Comparison of ENCODE assay signal across 8 cellular contexts in the genomic region with DNA sequence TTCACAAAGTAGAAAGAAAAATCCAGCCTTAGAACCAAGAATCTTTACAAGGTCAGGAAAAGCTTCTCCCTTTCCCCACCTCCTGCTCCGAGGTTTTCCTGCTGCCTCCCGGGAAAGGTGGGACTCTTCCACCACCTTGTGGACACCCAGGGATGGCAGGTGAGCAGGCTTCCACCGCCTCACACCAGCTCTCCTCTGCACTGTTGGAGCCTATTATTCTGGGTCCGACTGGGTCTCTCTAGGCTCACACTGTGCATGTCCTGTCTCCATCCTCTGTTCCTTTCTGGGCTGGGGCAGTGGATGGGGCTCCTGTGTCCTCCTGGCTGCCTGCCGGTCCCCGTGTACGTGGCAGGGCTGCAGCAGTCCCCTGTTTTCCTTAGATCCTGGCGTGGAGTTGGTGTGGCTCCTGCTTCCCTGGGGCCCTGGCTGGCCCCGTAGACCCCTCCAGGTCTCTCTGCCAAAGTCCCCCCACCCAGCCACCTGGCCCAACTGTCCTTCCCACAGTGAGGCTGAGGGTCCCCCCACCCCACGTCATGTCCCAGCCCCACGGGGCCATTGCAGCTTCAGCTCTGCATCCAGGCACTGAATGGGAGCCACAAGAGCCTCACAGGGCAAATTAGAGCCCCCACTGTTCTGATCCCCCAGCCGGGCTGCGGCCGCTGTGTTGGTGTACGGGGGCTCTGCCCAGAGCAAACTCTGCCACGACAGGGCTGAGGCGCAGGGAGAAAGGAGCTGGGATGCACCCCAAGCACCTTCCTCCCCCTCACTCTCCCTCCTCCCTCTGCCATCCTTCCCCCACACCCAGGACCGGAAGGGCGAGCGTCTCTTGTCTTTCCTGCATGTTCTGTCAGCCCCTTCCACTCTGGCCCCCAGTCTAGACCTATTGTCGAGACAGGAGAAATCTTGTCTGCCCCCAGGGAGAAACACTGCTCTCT. TPM values are rescaled to one million over a fixed set of nuclear protein-coding genes. Genes with fewer than 3 reads are reported as not detected.
DNase-seq lines count a peak whose midpoint lies in the region; ATAC-seq and TF ChIP-seq lines count a peak whose summit lies in the region.

No MANE protein-coding gene starts in this region.

- no peaks in the 10 kb centered on the region for H3K9me3 Mint-ChIP-seq in activated T-helper 1 cell treated with anti-CD3 and anti-CD28 coated beads, Interleukin-12 subunit alpha, Interleukin-12 subunit beta, Interleukin-2, Interleukin-4 antibody, amounts not matched to agents 30 ng/mL and 10 ng/mL and 1 ng/mL, durations not matched to agents 14 hours and 24 hours and 36 hours

- H3K27ac ChIP-seq in WERI-Rb-1 = no peak overlapping the region
- H3K27ac ChIP-seq in colonic mucosa = no peak overlapping the region

- no peak overlapping the region for H3K9ac ChIP-seq in colonic mucosa (ENCODE audit: low read depth in 2 of 2, low read length in 2 of 2)

- peaks cover 44% of the 10 kb centered on the region for H3K27me3 Mint-ChIP-seq in activated T-helper 1 cell treated with anti-CD3 and anti-CD28 coated beads, Interleukin-12 subunit alpha, Interleukin-12 subunit beta, Interleukin-2, Interleukin-4 antibody, amounts not matched to agents 30 ng/mL and 10 ng/mL and 1 ng/mL, durations not matched to agents 14 hours and 24 hours and 36 hours (ENCODE audit: insufficient read depth)

- DNase-seq in activated T-helper 1 cell treated with Interleukin-2 at 50 U/mL for 16 hours (ENCODE audit: low read depth) (peak; percentile 28), NCI-H2029 (lab: John Stamatoyannopoulos, UW) (peak; percentile 54), WERI-Rb-1 (peak; percentile 80), colonic mucosa (peak; percentile 85), left kidney (ENCODE audit: low read depth, low spot score) (peak; percentile 93)
- DNase-seq in activated T-helper 1 cell treated with anti-CD3 and anti-CD28 coated beads, Interleukin-12 subunit alpha, Interleukin-12 subunit beta, Interleukin-2, Interleukin-4 antibody, amounts not matched to agents 30 ng/mL and 10 ng/mL and 1 ng/mL, durations not matched to agents 14 hours and 24 hours and 36 hours (ENCODE audit: low spot score) = no peak
- DNase-seq in stimulated activated CD4-positive, alpha-beta T cell treated with anti-CD3 and anti-CD28 coated beads, TNF-alpha, amount 100 ng/mL, for 1 hour (ENCODE audit: low read depth in 3 of 3, low spot score in 1 of 3) = peak in 2 of 3 donors; percentile 14 to 19

- H3K36me3 ChIP-seq in WERI-Rb-1 (no peaks in the 10 kb centered on the region), colonic mucosa (no peaks in the 10 kb centered on the region)

- H3K4me1 Mint-ChIP-seq in activated T-helper 1 cell treated with anti-CD3 and anti-CD28 coated beads, Interleukin-12 subunit alpha, Interleukin-12 subunit beta, Interleukin-2, Interleukin-4 antibody, amounts not matched to agents 30 ng/mL and 10 ng/mL and 1 ng/mL, durations not matched to agents 14 hours and 24 hours and 36 hours (ENCODE audit: low read depth) = peaks cover 18% of the 10 kb centered on the region

- peaks cover 5% of the 10 kb centered on the region for H3K4me1 ChIP-seq in colonic mucosa

- intact Hi-C loops in activated T-helper 1 cell treated with anti-CD3 and anti-CD28 coated beads, Interleukin-12 subunit alpha, Interleukin-12 subunit beta, Interleukin-2, Interleukin-4 antibody, amounts not matched to agents 30 ng/mL and 10 ng/mL and 1 ng/mL, durations not matched to agents 14 hours and 24 hours and 36 hours (cut with micrococcal nuclease) = loop anchor here (1.0 kb wide), 2 partner anchors 283 to 299 kb away; no protein-coding TSS in a partner anchor
- intact Hi-C loops in colonic mucosa (cut with DNase I) = loop anchor here (2.0 to 5.0 kb wide), 3 partner anchors 284 to 334 kb away; no protein-coding TSS in a partner anchor

- H3K4me3 Mint-ChIP-seq in activated T-helper 1 cell treated with anti-CD3 and anti-CD28 coated beads, Interleukin-12 subunit alpha, Interleukin-12 subunit beta, Interleukin-2, Interleukin-4 antibody, amounts not matched to agents 30 ng/mL and 10 ng/mL and 1 ng/mL, durations not matched to agents 14 hours and 24 hours and 36 hours = no peak overlapping the region

- no peaks in the 10 kb centered on the region for H3K36me3 Mint-ChIP-seq in activated T-helper 1 cell treated with anti-CD3 and anti-CD28 coated beads, Interleukin-12 subunit alpha, Interleukin-12 subunit beta, Interleukin-2, Interleukin-4 antibody, amounts not matched to agents 30 ng/mL and 10 ng/mL and 1 ng/mL, durations not matched to agents 14 hours and 24 hours and 36 hours (ENCODE audit: low read depth)

- H3K27ac Mint-ChIP-seq in activated T-helper 1 cell treated with anti-CD3 and anti-CD28 coated beads, Interleukin-12 subunit alpha, Interleukin-12 subunit beta, Interleukin-2, Interleukin-4 antibody, amounts not matched to agents 30 ng/mL and 10 ng/mL and 1 ng/mL, durations not matched to agents 14 hours and 24 hours and 36 hours = no peak overlapping the region

- TF ChIP-seq CTCF in WERI-Rb-1 (IDR thresholded peaks at IDR 0.05; ENCODE audit: low read depth, low read length) (peak; percentile 90), colonic mucosa (IDR thresholded peaks at IDR 0.05) (peak; percentile 77)

- ATAC-seq in GM19035 (IDR thresholded peaks at IDR 0.05; ENCODE audit: unreplicated experiment) = no peak

- H3K27me3 ChIP-seq in WERI-Rb-1 (ENCODE audit: insufficient read depth, low read depth, severe bottlenecking) (no peaks in the 10 kb centered on the region), colonic mucosa (peaks cover 8% of the 10 kb centered on the region)

- H3K9me3 ChIP-seq in WERI-Rb-1 (ENCODE audit: severe bottlenecking) (no peaks in the 10 kb centered on the region), colonic mucosa (no peaks in the 10 kb centered on the region)

- H3K4me3 ChIP-seq in WERI-Rb-1 (ENCODE audit: low read depth, low read length) (no peak overlapping the region), colonic mucosa (no peak overlapping the region)

RNA-seq across cellular contexts. Expression of a gene that starts 3.3 kb away (rescaled TPM):
- 0.39 and 0.57 TPM in 2 replicates for total RNA-seq in activated T-helper 1 cell treated with anti-CD3 and anti-CD28 coated beads, Interleukin-12 subunit alpha, Interleukin-12 subunit beta, Interleukin-2, Interleukin-4 antibody, amounts not matched to agents 30 ng/mL and 10 ng/mL and 1 ng/mL, durations not matched to agents 14 hours and 24 hours and 36 hours
- under 1 TPM; 0.27 to 0.42 TPM for total RNA-seq in colonic mucosa
